In the genomic region with DNA sequence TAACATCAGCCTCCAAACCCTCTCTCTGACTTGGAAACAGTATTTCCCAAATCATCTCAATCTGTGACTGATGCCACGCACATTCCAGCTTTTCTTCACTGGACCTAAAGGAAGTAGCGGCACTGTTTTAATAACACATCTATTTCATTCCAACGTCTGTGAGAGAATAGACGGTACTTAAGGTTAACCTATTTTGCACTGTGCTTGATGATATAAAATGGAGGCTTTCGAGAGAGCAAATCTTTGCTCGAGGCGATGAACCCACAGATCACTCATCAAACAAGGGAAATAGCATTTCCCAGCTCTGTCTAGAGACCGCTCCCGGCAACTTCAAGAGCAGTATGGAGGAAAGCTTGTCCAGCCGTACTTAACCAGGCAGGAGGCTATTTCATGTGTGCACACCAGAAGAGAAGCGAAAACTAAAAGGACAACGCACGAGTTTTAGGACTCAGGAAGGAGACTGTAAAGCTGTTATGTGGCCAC, we compare ENCODE assay signal across 8 cellular contexts. TPM values are rescaled to one million over a fixed set of nuclear protein-coding genes. Genes with fewer than 3 reads are reported as not detected.
A peak's percentile ranks its signal among the peaks of the same experiment; 100 is the strongest.
DNase-seq lines count a peak whose midpoint lies in the region; ATAC-seq and TF ChIP-seq lines count a peak whose summit lies in the region.

No MANE protein-coding gene starts in this region.

- peak overlapping the region; percentile 79 for H3K4me3 ChIP-seq in HFF-Myc (replicated peaks; ENCODE audit: low read depth, low read length)

- peak overlapping the region; percentile 3 for H3K27ac ChIP-seq in foreskin keratinocyte

- H3K4me1 Mint-ChIP-seq in WTC11: peaks cover 49% of the 10 kb centered on the region

- H3K27me3 Mint-ChIP-seq in WTC11 (ENCODE audit: low read depth): no peaks in the 10 kb centered on the region; the same call in 1 of the 2 replicates

- H3K4me3 Mint-ChIP-seq in WTC11: peak overlapping the region; percentile 73

- H3K4me1 ChIP-seq in foreskin keratinocyte: peaks cover 15% of the 10 kb centered on the region

- H3K27ac Mint-ChIP-seq in WTC11: peak overlapping the region; percentile 89

- CTCF ChIA-PET in WTC11 (lab: Charles Lee): interaction anchor here (1.2 kb wide), 1 partner anchor 76 kb away, joined by 3 read pairs; no protein-coding TSS in a partner anchor

- no peaks in the 10 kb centered on the region for H3K27me3 ChIP-seq in foreskin keratinocyte

- DNase-seq in C1 segment of cervical spinal cord (lab: John Stamatoyannopoulos, UW) (peak in 10 of 14 donors; percentile 16 to 75 (median 32)), HFF-Myc (ENCODE audit: extremely low read depth, low read depth) (no peak), WTC11 (ENCODE audit: low spot score) (no peak), foreskin keratinocyte (peak; percentile 21 to 51), pons (ENCODE audit: low spot score) (peak; percentile 82), NCI-H2196 (lab: John Stamatoyannopoulos, UW; ENCODE audit: unreplicated experiment) (no peak)

- H3K36me3 Mint-ChIP-seq in WTC11: no peaks in the 10 kb centered on the region

- ATAC-seq in WTC11 (no peak), foreskin keratinocyte (peak; percentile 2), GM18909 (IDR thresholded peaks at IDR 0.05; ENCODE audit: poor library complexity, unreplicated experiment) (no peak), HG03342 (IDR thresholded peaks at IDR 0.05; ENCODE audit: unreplicated experiment) (no peak)

- POLR2A ChIA-PET in WTC11 (lab: Charles Lee): no interaction called here

- no peaks in the 10 kb centered on the region for H3K9me3 Mint-ChIP-seq in WTC11

- no peak for TF ChIP-seq CTCF in HFF-Myc (IDR thresholded peaks at IDR 0.05; ENCODE audit: low read depth, low read length, missing control alignments)
- no peak for TF ChIP-seq CTCF in WTC11 (IDR thresholded peaks at IDR 0.05)
- no peak for TF ChIP-seq CTCF in foreskin keratinocyte (conservative IDR thresholded peaks at IDR 0.05)

TF ChIP-seq in WTC11, 78 proteins besides CTCF, POLR2A, EP300 and RAD21:
- TF ChIP-seq MYBL2 (CRISPR knock-in tag; IDR thresholded peaks at IDR 0.05): no peak
- TF ChIP-seq, protein P1, sequence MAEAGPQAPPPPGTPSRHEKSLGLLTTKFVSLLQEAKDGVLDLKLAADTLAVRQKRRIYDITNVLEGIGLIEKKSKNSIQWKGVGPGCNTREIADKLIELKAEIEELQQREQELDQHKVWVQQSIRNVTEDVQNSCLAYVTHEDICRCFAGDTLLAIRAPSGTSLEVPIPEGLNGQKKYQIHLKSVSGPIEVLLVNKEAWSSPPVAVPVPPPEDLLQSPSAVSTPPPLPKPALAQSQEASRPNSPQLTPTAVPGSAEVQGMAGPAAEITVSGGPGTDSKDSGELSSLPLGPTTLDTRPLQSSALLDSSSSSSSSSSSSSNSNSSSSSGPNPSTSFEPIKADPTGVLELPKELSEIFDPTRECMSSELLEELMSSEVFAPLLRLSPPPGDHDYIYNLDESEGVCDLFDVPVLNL (CRISPR knock-in tag; IDR thresholded peaks at IDR 0.05; ENCODE audit: borderline replicate concordance, low read depth): no peak
- TF ChIP-seq ZNF121 (CRISPR knock-in tag; IDR thresholded peaks at IDR 0.05): no peak
- TF ChIP-seq SOX15 (CRISPR knock-in tag; IDR thresholded peaks at IDR 0.05): no peak
- no peak for TF ChIP-seq TP53 (CRISPR knock-in tag; IDR thresholded peaks at IDR 0.05)
- TF ChIP-seq TCF7 (CRISPR knock-in tag; IDR thresholded peaks at IDR 0.05; ENCODE audit: low read depth): no peak
- no peak for TF ChIP-seq NR3C1 (CRISPR knock-in tag; conservative IDR thresholded peaks at IDR 0.05; ENCODE audit: low read depth)
- TF ChIP-seq ZNF416 (CRISPR knock-in tag; IDR thresholded peaks at IDR 0.05): no peak
- TF ChIP-seq ETV6 (CRISPR knock-in tag; IDR thresholded peaks at IDR 0.05): no peak
- no peak for TF ChIP-seq NR2C2 (CRISPR knock-in tag; IDR thresholded peaks at IDR 0.05)
- TF ChIP-seq, protein P2, sequence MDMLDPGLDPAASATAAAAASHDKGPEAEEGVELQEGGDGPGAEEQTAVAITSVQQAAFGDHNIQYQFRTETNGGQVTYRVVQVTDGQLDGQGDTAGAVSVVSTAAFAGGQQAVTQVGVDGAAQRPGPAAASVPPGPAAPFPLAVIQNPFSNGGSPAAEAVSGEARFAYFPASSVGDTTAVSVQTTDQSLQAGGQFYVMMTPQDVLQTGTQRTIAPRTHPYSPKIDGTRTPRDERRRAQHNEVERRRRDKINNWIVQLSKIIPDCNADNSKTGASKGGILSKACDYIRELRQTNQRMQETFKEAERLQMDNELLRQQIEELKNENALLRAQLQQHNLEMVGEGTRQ (CRISPR knock-in tag; IDR thresholded peaks at IDR 0.05): no peak
- TF ChIP-seq, protein P3, sequence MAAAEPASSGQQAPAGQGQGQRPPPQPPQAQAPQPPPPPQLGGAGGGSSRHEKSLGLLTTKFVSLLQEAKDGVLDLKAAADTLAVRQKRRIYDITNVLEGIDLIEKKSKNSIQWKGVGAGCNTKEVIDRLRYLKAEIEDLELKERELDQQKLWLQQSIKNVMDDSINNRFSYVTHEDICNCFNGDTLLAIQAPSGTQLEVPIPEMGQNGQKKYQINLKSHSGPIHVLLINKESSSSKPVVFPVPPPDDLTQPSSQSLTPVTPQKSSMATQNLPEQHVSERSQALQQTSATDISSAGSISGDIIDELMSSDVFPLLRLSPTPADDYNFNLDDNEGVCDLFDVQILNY (CRISPR knock-in tag; IDR thresholded peaks at IDR 0.05): no peak
- TF ChIP-seq, protein P4, sequence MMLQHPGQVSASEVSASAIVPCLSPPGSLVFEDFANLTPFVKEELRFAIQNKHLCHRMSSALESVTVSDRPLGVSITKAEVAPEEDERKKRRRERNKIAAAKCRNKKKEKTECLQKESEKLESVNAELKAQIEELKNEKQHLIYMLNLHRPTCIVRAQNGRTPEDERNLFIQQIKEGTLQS (CRISPR knock-in tag; conservative IDR thresholded peaks at IDR 0.05): no peak
- TF ChIP-seq FOXK1 (CRISPR knock-in tag; IDR thresholded peaks at IDR 0.05): no peak
- TF ChIP-seq ZNF219 (CRISPR knock-in tag; IDR thresholded peaks at IDR 0.05; ENCODE audit: borderline replicate concordance): no peak
- TF ChIP-seq NFYB (CRISPR knock-in tag; conservative IDR thresholded peaks at IDR 0.05; ENCODE audit: low read depth): no peak
- TF ChIP-seq, protein P5, sequence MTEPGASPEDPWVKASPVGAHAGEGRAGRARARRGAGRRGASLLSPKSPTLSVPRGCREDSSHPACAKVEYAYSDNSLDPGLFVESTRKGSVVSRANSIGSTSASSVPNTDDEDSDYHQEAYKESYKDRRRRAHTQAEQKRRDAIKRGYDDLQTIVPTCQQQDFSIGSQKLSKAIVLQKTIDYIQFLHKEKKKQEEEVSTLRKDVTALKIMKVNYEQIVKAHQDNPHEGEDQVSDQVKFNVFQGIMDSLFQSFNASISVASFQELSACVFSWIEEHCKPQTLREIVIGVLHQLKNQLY (CRISPR knock-in tag; IDR thresholded peaks at IDR 0.05): no peak

RNA-seq across cellular contexts. Expression of a gene that starts 2.9 kb away (rescaled TPM):
- total RNA-seq in WTC11 (2021) (12.8 to 15.5 TPM (median 13.5 TPM) in 3 replicates), foreskin keratinocyte (7.3 and 9.5 TPM in 2 replicates)
- 3.0 and 3.2 TPM in 2 replicates for polyA plus RNA-seq in foreskin keratinocyte

Comparison
In these comparisons a context has a peak if more than half of its experiments do, and no peak if none do; other contexts are left out.
1. DNase-seq: peak in C1 segment of cervical spinal cord (10 of 14), foreskin keratinocyte (2 of 2) and pons (single experiment); none in HFF-Myc (single experiment), WTC11 (single experiment) and NCI-H2196 (single experiment).